In genomic region chr1:200034821-200035396, GRCh38 we compare ENCODE assay signal across 13 cellular contexts. TPM values are rescaled to one million over a fixed set of nuclear protein-coding genes. Genes with fewer than 3 reads are reported as not detected.
DNase-seq lines count a peak whose midpoint lies in the region; FAIRE-seq and TF ChIP-seq lines count a peak whose summit lies in the region.
"Had no signal": no experiment of that assay in that cellular context is flagged by ENCODE, and none has a peak within 500 bp of the region (broad histone marks: within the 10 kb centered on the region; RNA-seq: fewer than 3 reads in every experiment).

No MANE protein-coding gene starts in this region.

- TF ChIP-seq CTCF in coronary artery (IDR thresholded peaks at IDR 0.05) (no peak), keratinocyte (optimal IDR thresholded peaks at IDR 0.05 in 1 of 3, IDR thresholded peaks at IDR 0.05 in 1 of 3, conservative IDR thresholded peaks at IDR 0.05 in 1 of 3; ENCODE audit: extremely low read depth in 1 of 3, insufficient read depth in 2 of 3, low read length in 3 of 3) (no peak), suprapubic skin (IDR thresholded peaks at IDR 0.05) (no peak)

- intact Hi-C loops in posterior cingulate gyrus (cut with DNase I): no loop called here

- H2AFZ ChIP-seq in keratinocyte (ENCODE audit: control insufficient read depth, low read length): no peak overlapping the region

- no peak for TF ChIP-seq POLR2A in suprapubic skin (IDR thresholded peaks at IDR 0.05)

- no peak overlapping the region for H3K27ac ChIP-seq in HUES64 (ENCODE audit: low read depth, low read length)
- no peak overlapping the region for H3K27ac ChIP-seq in coronary artery
- no peak overlapping the region for H3K27ac ChIP-seq in keratinocyte (ENCODE audit: control insufficient read depth, insufficient read depth, low read length)
- H3K27ac ChIP-seq in suprapubic skin: no peak overlapping the region

- no peaks in the 10 kb centered on the region for H3K36me3 ChIP-seq in HUES64 (ENCODE audit: insufficient read depth, low read length)
- H3K36me3 ChIP-seq in keratinocyte (ENCODE audit: control insufficient read depth in 2 of 2, extremely low read depth in 1 of 2, insufficient read depth in 2 of 2, low read length in 2 of 2): no peaks in the 10 kb centered on the region
- no peaks in the 10 kb centered on the region for H3K36me3 ChIP-seq in suprapubic skin

- no peak for TF ChIP-seq EP300 in suprapubic skin (IDR thresholded peaks at IDR 0.05)

- H3K27me3 ChIP-seq in HUES64 (ENCODE audit: insufficient read depth, low read length) (peaks cover 97% of the 10 kb centered on the region), keratinocyte (ENCODE audit: control insufficient read depth, extremely low read depth, insufficient read depth, low read length) (peaks cover 86% of the 10 kb centered on the region), suprapubic skin (peaks cover 96% of the 10 kb centered on the region)

- H3K4me3 ChIP-seq in HUES64 (ENCODE audit: low read length) (peak overlapping the region; percentile 64), coronary artery (peak overlapping the region; percentile 46), keratinocyte (ENCODE audit: control insufficient read depth in 2 of 3, extremely low read depth in 1 of 3, insufficient read depth in 2 of 3, low read depth in 1 of 3, low read length in 3 of 3) (peak overlapping the region in 1 of 3 experiments; percentile 58), suprapubic skin (peak overlapping the region; percentile 36)

- H3K9ac ChIP-seq in HUES64 (ENCODE audit: low read depth, low read length): peak overlapping the region; percentile 48; the same call in 1 of the 2 replicates
- H3K9ac ChIP-seq in keratinocyte (ENCODE audit: control insufficient read depth, extremely low read depth, insufficient read depth, low read length): no peak overlapping the region

- dilution Hi-C loops in keratinocyte (cut with MboI; ENCODE audit: extremely low pct_ligation_motif_present, low sequenced_read_pairs): no loop called here

- H3K4me1 ChIP-seq in HUES64 (ENCODE audit: insufficient read depth, low read length) (peaks cover 27% of the 10 kb centered on the region), keratinocyte (ENCODE audit: control insufficient read depth, extremely low read depth, insufficient read depth, low read length) (peaks cover 10% of the 10 kb centered on the region), suprapubic skin (peaks cover 37% of the 10 kb centered on the region)

- H3K9me3 ChIP-seq in HUES64 (ENCODE audit: insufficient read depth, low read depth, low read length): no peaks in the 10 kb centered on the region
- H3K9me3 ChIP-seq in keratinocyte (ENCODE audit: control insufficient read depth, low read depth, low read length): no peaks in the 10 kb centered on the region
- no peaks in the 10 kb centered on the region for H3K9me3 ChIP-seq in suprapubic skin

- H4K20me1 ChIP-seq in keratinocyte (ENCODE audit: control insufficient read depth, extremely low read depth, insufficient read depth, low read length): peaks cover 5% of the 10 kb centered on the region

- H3K9me1 ChIP-seq in keratinocyte (ENCODE audit: control insufficient read depth, extremely low read depth, insufficient read depth, low read length): no peaks in the 10 kb centered on the region

- H3K4me2 ChIP-seq in keratinocyte (ENCODE audit: control insufficient read depth, extremely low read depth, insufficient read depth, low read depth, low read length): peak overlapping the region; percentile 65

- DNase-seq in coronary artery (ENCODE audit: low spot score): no peak
- DNase-seq in keratinocyte (ENCODE audit: low read depth, low spot score): no peak
- DNase-seq in suprapubic skin (ENCODE audit: low spot score in 2 of 2): no peak
- no peak for DNase-seq in posterior cingulate gyrus
- no peak for DNase-seq in NCI-H1105 treated with DMSO at 0.1 percent for 48 hours (lab: John Stamatoyannopoulos, UW)
- DNase-seq in A172 (ENCODE audit: low spot score): no peak
- DNase-seq: activated CD8-positive, alpha-beta T cell treated with anti-CD3 and anti-CD28 coated beads, Interleukin-2, amount 10 ng/mL, durations not matched to agents 7 days and 5 days; DMS79 treated with DMSO at 0.1 percent for 48 hours; effector memory CD4-positive, alpha-beta T cell; left cardiac atrium; NCI-H187 treated with DMSO at 0.1 percent for 48 hours had no signal

- FAIRE-seq in keratinocyte (lab: Jason Lieb, UNC): no peak
- FAIRE-seq: HepG2 had no signal

- H3K79me2 ChIP-seq in keratinocyte (ENCODE audit: control insufficient read depth, insufficient read depth, low read length): no peaks in the 10 kb centered on the region

- under 1% methylated on average over 24 of the region's 24 CpGs for WGBS in HUES64
- 1% methylated on average over 24 of the region's 24 CpGs for WGBS in suprapubic skin

RNA-seq across cellular contexts. Expression of gene NR5A2, which starts 7.4 kb away (rescaled TPM):
- 7.2 TPM for polyA plus RNA-seq in HUES64 (2013, experiment 1 of 2)
- 6.9 TPM for polyA plus RNA-seq in HUES64 (2013, experiment 2 of 2)
- polyA plus RNA-seq in keratinocyte: 0.01 to 0.05 TPM in 2 of 3 replicates, not detected in the other
- polyA plus RNA-seq in keratinocyte (2011; ENCODE audit: low read depth): not detected
- not detected in 2 replicates for polyA plus RNA-seq in keratinocyte (2011; cell fraction: cytosol; rRNA removed)
- polyA plus RNA-seq in keratinocyte (2011; cell fraction: nucleus; rRNA removed): not detected in 2 replicates
- polyA plus RNA-seq in keratinocyte (2012; ENCODE audit: low replicate concordance): not detected in 2 replicates
- not detected in 3 replicates for polyA minus RNA-seq in keratinocyte
- not detected for polyA minus RNA-seq in keratinocyte (2011; cell fraction: cytosol; rRNA and poly(A)+ RNA removed)
- polyA minus RNA-seq in keratinocyte (2011; cell fraction: nucleus; rRNA and poly(A)+ RNA removed): not detected in 2 replicates
- 1 to 10 TPM in 2 of 4 donors, under 1 TPM in 2; 0.49 to 3.3 (median 0.96) TPM for total RNA-seq in suprapubic skin
- 0.03 TPM in 1 of 2 replicates, not detected in the other for total RNA-seq in A172 (2014; rRNA removed; shearing (Covaris generic))
- total RNA-seq: activated CD8-positive, alpha-beta T cell treated with anti-CD3 and anti-CD28 coated beads, Interleukin-2, amount 10 ng/mL, durations not matched to agents 7 days and 5 days had no signal
